In the genomic region with DNA sequence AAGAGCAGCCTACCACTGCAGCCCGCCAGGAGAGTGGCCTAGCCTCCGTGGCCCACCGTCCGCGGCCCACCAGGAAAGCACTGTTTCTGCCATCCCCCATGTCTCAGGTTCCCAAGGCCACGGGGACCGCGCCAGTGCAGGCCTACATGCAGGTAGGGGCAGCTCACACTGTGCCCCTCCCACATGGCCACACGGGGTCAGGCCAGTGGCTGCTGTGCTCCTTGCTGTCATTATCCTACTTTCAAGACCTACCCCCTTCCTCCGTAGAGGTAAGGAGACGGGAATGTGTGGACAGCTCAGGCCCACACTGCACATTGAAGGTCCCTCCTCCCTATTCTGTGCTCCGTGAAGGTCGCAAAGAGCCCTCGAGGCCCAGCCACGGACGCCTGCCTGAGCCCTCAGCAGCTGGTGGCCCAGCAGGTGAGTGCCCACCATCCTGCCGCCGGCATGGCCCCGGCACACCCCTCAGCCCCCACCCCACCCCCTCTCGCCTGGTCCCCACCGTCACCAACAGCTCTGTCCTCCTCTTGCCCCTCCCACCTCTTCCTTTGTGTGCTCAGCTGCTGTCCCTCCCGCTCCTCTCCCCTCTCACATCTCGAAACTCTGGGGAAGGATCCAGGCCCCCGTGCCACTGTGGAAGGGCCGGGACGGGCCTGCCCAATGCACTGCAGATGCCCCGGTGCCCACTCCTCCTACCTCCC, we compare ENCODE assay signal across 12 cellular contexts. TPM values are rescaled to one million over a fixed set of nuclear protein-coding genes. Genes with fewer than 3 reads are reported as not detected.
DNase-seq lines count a peak whose midpoint lies in the region; ATAC-seq, FAIRE-seq and TF ChIP-seq lines count a peak whose summit lies in the region.
"Had no signal": no experiment of that assay in that cellular context is flagged by ENCODE, and none has a peak within 500 bp of the region (broad histone marks: within the 10 kb centered on the region; RNA-seq: fewer than 3 reads in every experiment).

No MANE protein-coding gene starts in this region.

- no peak overlapping the region for H3K4me3 Mint-ChIP-seq in activated naive CD4-positive, alpha-beta T cell treated with anti-CD3 and anti-CD28 coated beads, Interleukin-2, amount 10 ng/mL, durations not matched to agents 7 days and 5 days
- H3K4me3 Mint-ChIP-seq in stimulated activated naive B cell treated with anti-CD40 and anti-IgM and Interleukin-4, amounts not matched to agents 10 μg/mL and 1 μg/mL and 100 μg/mL, for 72 hours, result no peak overlapping the region

- H3K27ac Mint-ChIP-seq in activated naive CD4-positive, alpha-beta T cell treated with anti-CD3 and anti-CD28 coated beads, Interleukin-2, amount 10 ng/mL, durations not matched to agents 7 days and 5 days, result no peak overlapping the region
- H3K27ac Mint-ChIP-seq in stimulated activated naive B cell treated with anti-CD40 and anti-IgM and Interleukin-4, amounts not matched to agents 10 μg/mL and 1 μg/mL and 100 μg/mL, for 72 hours, result peak overlapping the region; percentile 14

- TF ChIP-seq CTCF in foreskin keratinocyte (conservative IDR thresholded peaks at IDR 0.05), result no peak

- peak; percentile 17 for DNase-seq in activated naive CD4-positive, alpha-beta T cell treated with anti-CD3 and anti-CD28 coated beads, Interleukin-2, amount 10 ng/mL, durations not matched to agents 7 days and 5 days
- no peak for DNase-seq in activated naive CD4-positive, alpha-beta T cell treated with Interleukin-2 at 50 U/mL for 16 hours
- DNase-seq in NCI-H510A (lab: John Stamatoyannopoulos, UW) (peak; percentile 83), foreskin keratinocyte (no peak), DMS114 treated with DMSO at 0.1 percent for 48 hours (lab: John Stamatoyannopoulos, UW; ENCODE audit: unreplicated experiment) (no peak), HT-29 (ENCODE audit: low spot score) (no peak), urothelium cell line (ENCODE audit: low spot score) (no peak)
- DNase-seq in stimulated activated naive B cell treated with anti-CD40 and anti-IgM and Interleukin-4, amounts not matched to agents 10 μg/mL and 1 μg/mL and 100 μg/mL, for 72 hours, result no peak
- DNase-seq: activated naive CD4-positive, alpha-beta T cell; NCI-H524 treated with DMSO at 0.1 percent for 48 hours had no signal

- H3K4me1 Mint-ChIP-seq in activated naive CD4-positive, alpha-beta T cell treated with anti-CD3 and anti-CD28 coated beads, Interleukin-2, amount 10 ng/mL, durations not matched to agents 7 days and 5 days, result no peaks in the 10 kb centered on the region
- no peaks in the 10 kb centered on the region for H3K4me1 Mint-ChIP-seq in stimulated activated naive B cell treated with anti-CD40 and anti-IgM and Interleukin-4, amounts not matched to agents 10 μg/mL and 1 μg/mL and 100 μg/mL, for 72 hours

- peaks cover 23% of the 10 kb centered on the region for H3K36me3 Mint-ChIP-seq in activated naive CD4-positive, alpha-beta T cell treated with anti-CD3 and anti-CD28 coated beads, Interleukin-2, amount 10 ng/mL, durations not matched to agents 7 days and 5 days
- peaks cover 14 to 27% of the 10 kb centered on the region in 2 donors for H3K36me3 Mint-ChIP-seq in stimulated activated naive B cell treated with anti-CD40 and anti-IgM and Interleukin-4, amounts not matched to agents 10 μg/mL and 1 μg/mL and 100 μg/mL, for 72 hours

- no peak overlapping the region for H3K27ac ChIP-seq in foreskin keratinocyte
- H3K27ac ChIP-seq: esophagus muscularis mucosa, tibial nerve had no signal

- ATAC-seq in foreskin keratinocyte, result peak; percentile 35
- ATAC-seq in stimulated activated naive B cell treated with anti-CD40 and anti-IgM and Interleukin-4, amounts not matched to agents 10 μg/mL and 1 μg/mL and 100 μg/mL, for 72 hours (replicated peaks), result peak; percentile 21 to 27

- H3K4me1 ChIP-seq in foreskin keratinocyte, result no peaks in the 10 kb centered on the region
- H3K4me1 ChIP-seq: esophagus muscularis mucosa, tibial nerve had no signal

- no peaks in the 10 kb centered on the region for H3K27me3 Mint-ChIP-seq in activated naive CD4-positive, alpha-beta T cell treated with anti-CD3 and anti-CD28 coated beads, Interleukin-2, amount 10 ng/mL, durations not matched to agents 7 days and 5 days
- no peaks in the 10 kb centered on the region for H3K27me3 Mint-ChIP-seq in stimulated activated naive B cell treated with anti-CD40 and anti-IgM and Interleukin-4, amounts not matched to agents 10 μg/mL and 1 μg/mL and 100 μg/mL, for 72 hours

- FAIRE-seq in urothelium cell line (lab: Jason Lieb, UNC), result no peak

- CTCF ChIA-PET in activated naive CD4-positive, alpha-beta T cell treated with anti-CD3 and anti-CD28 coated beads, Interleukin-2, amount 10 ng/mL, durations not matched to agents 7 days and 5 days (lab: Charles Lee), result no interaction called here

- peaks cover 2% of the 10 kb centered on the region for H3K9me3 Mint-ChIP-seq in activated naive CD4-positive, alpha-beta T cell treated with anti-CD3 and anti-CD28 coated beads, Interleukin-2, amount 10 ng/mL, durations not matched to agents 7 days and 5 days
- peaks cover 3 to 4% of the 10 kb centered on the region in 2 donors for H3K9me3 Mint-ChIP-seq in stimulated activated naive B cell treated with anti-CD40 and anti-IgM and Interleukin-4, amounts not matched to agents 10 μg/mL and 1 μg/mL and 100 μg/mL, for 72 hours

- no peaks in the 10 kb centered on the region for H3K27me3 ChIP-seq in foreskin keratinocyte
- H3K27me3 ChIP-seq: esophagus muscularis mucosa, tibial nerve had no signal

RNA-seq across cellular contexts. Expression of gene DDX51, which starts 10.0 kb away (rescaled TPM):
- total RNA-seq in foreskin keratinocyte, result 12.0 and 17.8 TPM in 2 replicates
- 17.1 and 19.6 TPM in 2 replicates for polyA plus RNA-seq in foreskin keratinocyte
- 21.4 and 35.3 TPM in 2 replicates for total RNA-seq in HT-29 (2014; rRNA removed; shearing (Covaris generic))

RNA-seq across cellular contexts. Expression of gene NOC4L, which starts 10.2 kb away (rescaled TPM):
- 24.6 and 32.2 TPM in 2 replicates for total RNA-seq in foreskin keratinocyte
- 38.2 and 42.4 TPM in 2 replicates for polyA plus RNA-seq in foreskin keratinocyte
- 45.8 and 47.0 TPM in 2 replicates for total RNA-seq in HT-29 (2014; rRNA removed; shearing (Covaris generic))

Comparison
In these comparisons a context has a peak if more than half of its experiments do, and no peak if none do; other contexts are left out.
1. DNase-seq: peak in activated naive CD4-positive, alpha-beta T cell treated with anti-CD3 and anti-CD28 coated beads, Interleukin-2, amount 10 ng/mL, durations not matched to agents 7 days and 5 days (single experiment) and NCI-H510A (single experiment); none in activated naive CD4-positive, alpha-beta T cell treated with Interleukin-2 at 50 U/mL for 16 hours (single experiment), foreskin keratinocyte (0 of 2), stimulated activated naive B cell treated with anti-CD40 and anti-IgM and Interleukin-4, amounts not matched to agents 10 μg/mL and 1 μg/mL and 100 μg/mL, for 72 hours (single experiment), DMS114 treated with DMSO at 0.1 percent for 48 hours (single experiment), HT-29 (single experiment) and urothelium cell line (single experiment).